In the genomic region with DNA sequence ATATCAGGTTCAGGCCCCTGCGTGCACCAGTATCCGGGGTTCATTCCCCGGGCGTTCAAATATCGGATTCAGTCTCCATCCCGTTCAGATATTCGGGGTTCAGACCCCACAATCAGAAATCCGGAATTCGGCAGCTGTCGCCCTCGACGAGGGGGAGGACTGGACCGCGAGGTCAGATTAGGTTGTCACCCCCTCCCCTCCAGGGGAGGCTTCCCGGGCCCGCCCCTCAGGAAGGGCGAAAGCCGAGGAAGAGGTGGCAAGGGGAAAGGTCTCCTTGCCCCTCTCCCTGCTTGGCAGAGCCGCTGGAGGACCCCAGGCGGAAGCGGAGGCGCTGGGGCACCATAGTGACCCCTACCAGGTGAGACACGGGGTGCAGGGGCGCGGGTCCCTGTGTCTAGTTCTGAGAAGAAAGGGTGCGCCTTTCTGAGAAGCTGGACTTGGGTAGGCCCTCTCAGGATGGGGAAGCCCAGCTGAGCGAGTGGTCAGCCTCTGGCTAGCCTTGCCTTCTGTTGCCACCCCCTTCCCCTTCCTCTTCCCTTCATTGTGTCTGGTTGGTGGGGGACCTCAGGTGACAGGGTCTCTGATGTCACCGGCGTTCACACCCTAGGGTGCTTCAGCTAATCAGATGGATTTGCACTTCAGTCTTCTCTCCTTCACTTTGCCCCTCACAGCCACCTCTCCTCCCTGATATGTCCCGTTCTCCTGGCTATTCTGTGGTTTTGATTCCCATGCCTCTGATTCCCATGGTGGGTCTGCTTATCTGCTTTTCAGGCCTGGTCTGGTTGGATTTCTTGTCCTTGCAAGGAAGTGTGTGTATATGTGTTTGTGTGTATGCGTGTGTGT, we compare ENCODE assay signal across 8 cellular contexts. TPM values are rescaled to one million over a fixed set of nuclear protein-coding genes. Genes with fewer than 3 reads are reported as not detected.
DNase-seq lines count a peak whose midpoint lies in the region; ATAC-seq and TF ChIP-seq lines count a peak whose summit lies in the region.

No MANE protein-coding gene starts in this region.

- TF ChIP-seq POLR2A in Peyer's patch (IDR thresholded peaks at IDR 0.05): no peak

- no peak overlapping the region for H2BK15ac ChIP-seq in mesendoderm (replicated peaks; ENCODE audit: low read depth)

- H3K79me2 ChIP-seq in mesendoderm (ENCODE audit: control insufficient read depth, insufficient read depth, low read length): peaks cover 28% of the 10 kb centered on the region

- no peak overlapping the region for H4K8ac ChIP-seq in mesendoderm (ENCODE audit: low read depth, low read length)

- H2BK120ac ChIP-seq in mesendoderm (ENCODE audit: low read depth, low read length): no peak overlapping the region

- TF ChIP-seq CTCF in Peyer's patch (IDR thresholded peaks at IDR 0.05): no peak
- no peak for TF ChIP-seq CTCF in type B pancreatic cell (conservative IDR thresholded peaks at IDR 0.05)

- peak overlapping the region; percentile 80 for H3K27ac Mint-ChIP-seq in type B pancreatic cell

- no peak overlapping the region for H4K5ac ChIP-seq in mesendoderm (ENCODE audit: low read length)

- H3K36me3 ChIP-seq in Peyer's patch (peaks cover 0 to 34% (median 0%) of the 10 kb centered on the region in 3 donors), mesendoderm (ENCODE audit: control insufficient read depth, insufficient read depth, low read length) (peaks cover 2% of the 10 kb centered on the region)

- peak overlapping the region; percentile 62 for H3K4ac ChIP-seq in mesendoderm (ENCODE audit: low read depth, low read length)

- peak overlapping the region; percentile 97 for H3K56ac ChIP-seq in mesendoderm (ENCODE audit: low read length)

- WGBS in mesendoderm (ENCODE audit: extremely low coverage, insufficient coverage, low lambda C conversion rate): no CpG with 5 or more reads among the region's 31 CpGs

- peaks cover 5% of the 10 kb centered on the region for H3K9me3 Mint-ChIP-seq in type B pancreatic cell

- peak overlapping the region; percentile 21 for H3K4me2 ChIP-seq in mesendoderm (ENCODE audit: low read length)

- H2BK5ac ChIP-seq in mesendoderm (ENCODE audit: low read length): no peak overlapping the region

- H3K79me1 ChIP-seq in mesendoderm (ENCODE audit: low read length): peaks cover 27% of the 10 kb centered on the region

- peaks cover 25% of the 10 kb centered on the region for H3K4me1 Mint-ChIP-seq in type B pancreatic cell (ENCODE audit: unreplicated experiment)

- peak overlapping the region; percentile 86 to 92 (median 88) for H3K27ac ChIP-seq in Peyer's patch
- H3K27ac ChIP-seq in mesendoderm (ENCODE audit: low read depth, low read length): peak overlapping the region; percentile 78

- ATAC-seq in GM18861 (IDR thresholded peaks at IDR 0.05; ENCODE audit: unreplicated experiment): no peak

- no peak overlapping the region for H3K23ac ChIP-seq in mesendoderm (ENCODE audit: low read length)

- H2AK5ac ChIP-seq in mesendoderm (ENCODE audit: low read length): no peak overlapping the region

- H3K4me3 ChIP-seq in Peyer's patch (peak overlapping the region; percentile 72 to 96 (median 91)), mesendoderm (ENCODE audit: low read length) (peak overlapping the region; percentile 88)

- peak overlapping the region; percentile 35 for H3K18ac ChIP-seq in mesendoderm (ENCODE audit: low read length)

- H3K9me3 ChIP-seq in Peyer's patch: no peaks in the 10 kb centered on the region

- H3K9ac ChIP-seq in mesendoderm (ENCODE audit: low read length): peak overlapping the region; percentile 90

- peaks cover 23% of the 10 kb centered on the region for H3K36me3 Mint-ChIP-seq in type B pancreatic cell

- no peaks in the 10 kb centered on the region for H3K27me3 ChIP-seq in Peyer's patch
- H3K27me3 ChIP-seq in mesendoderm (ENCODE audit: insufficient read depth, low read length, poor library complexity): no peaks in the 10 kb centered on the region

- H3K4me1 ChIP-seq in Peyer's patch: peaks cover 0 to 38% (median 12%) of the 10 kb centered on the region in 4 donors
- peaks cover 12% of the 10 kb centered on the region for H3K4me1 ChIP-seq in mesendoderm (ENCODE audit: control insufficient read depth, low read depth, low read length)

- no peaks in the 10 kb centered on the region for H3K27me3 Mint-ChIP-seq in type B pancreatic cell

- peak overlapping the region; percentile 93 for H3K4me3 Mint-ChIP-seq in type B pancreatic cell

- DNase-seq in NCI-H146 (lab: John Stamatoyannopoulos, UW) (peak; percentile 44), NCI-H146 treated with DMSO at 0.1 percent for 48 hours (lab: John Stamatoyannopoulos, UW; ENCODE audit: unreplicated experiment) (no peak), Peyer's patch (no peak), ecto neural progenitor cell (ENCODE audit: low spot score) (peak; percentile 52), mesendoderm (no peak), type B pancreatic cell (ENCODE audit: extremely low spot score, unreplicated experiment) (no peak), GM19238 (ENCODE audit: insufficient read length, low spot score) (no peak)

RNA-seq across cellular contexts. Expression of a gene that starts 0.8 kb away (rescaled TPM):
- total RNA-seq in Peyer's patch: 100 to 1,000 TPM in 1 of 4 donors, 10 to 100 TPM in 3; 78.1 to 123 (median 90.9) TPM
- 10.0 TPM for polyA plus RNA-seq in mesendoderm (2013, experiment 1 of 2)
- polyA plus RNA-seq in mesendoderm (2013, experiment 2 of 2): 10.1 TPM
- 42.6 and 52.4 TPM in 2 replicates for total RNA-seq in type B pancreatic cell (ENCODE audit: low replicate concordance)

RNA-seq across cellular contexts. Expression of a gene that starts 12.6 kb away (rescaled TPM):
- total RNA-seq in Peyer's patch (100 to 1,000 TPM; 103 to 201 (median 170) TPM), type B pancreatic cell (ENCODE audit: low replicate concordance) (72.4 and 73.5 TPM in 2 replicates)
- polyA plus RNA-seq in mesendoderm (2013, experiment 1 of 2): 43.5 TPM
- 43.6 TPM for polyA plus RNA-seq in mesendoderm (2013, experiment 2 of 2)

RNA-seq across cellular contexts. Expression of a gene that starts 20.9 kb away (rescaled TPM):
- 10 to 100 TPM in 3 of 4 donors, 1 to 10 TPM in 1; 5.8 to 15.1 (median 13.1) TPM for total RNA-seq in Peyer's patch
- polyA plus RNA-seq in mesendoderm (2013, experiment 1 of 2): 13.5 TPM
- 14.8 TPM for polyA plus RNA-seq in mesendoderm (2013, experiment 2 of 2)
- 13.7 and 20.9 TPM in 2 replicates for total RNA-seq in type B pancreatic cell (ENCODE audit: low replicate concordance)

RNA-seq across cellular contexts. Expression of a gene that starts 21.5 kb away (rescaled TPM):
- total RNA-seq in Peyer's patch: 10 to 100 TPM; 46.6 to 85.8 (median 75.9) TPM
- 73.7 TPM for polyA plus RNA-seq in mesendoderm (2013, experiment 1 of 2)
- 74.0 TPM for polyA plus RNA-seq in mesendoderm (2013, experiment 2 of 2)
- total RNA-seq in type B pancreatic cell (ENCODE audit: low replicate concordance): 52.8 and 78.7 TPM in 2 replicates

RNA-seq across cellular contexts. Expression of a gene that starts 36.3 kb away (rescaled TPM):
- total RNA-seq in Peyer's patch (1 to 10 TPM in 3 of 4 donors, not detected in 1; 2.5 to 4.9 (median 2.9) TPM), type B pancreatic cell (ENCODE audit: low replicate concordance) (6.9 and 9.7 TPM in 2 replicates)
- polyA plus RNA-seq in mesendoderm (2013, experiment 1 of 2): 0.84 TPM
- 0.73 TPM for polyA plus RNA-seq in mesendoderm (2013, experiment 2 of 2)

Comparison
In these comparisons a context has a peak if more than half of its experiments do, and no peak if none do; other contexts are left out.
1. DNase-seq: peak in NCI-H146 (single experiment) and ecto neural progenitor cell (single experiment); none in NCI-H146 treated with DMSO at 0.1 percent for 48 hours (single experiment), Peyer's patch (0 of 3), mesendoderm (single experiment), type B pancreatic cell (single experiment) and GM19238 (single experiment).